13 cellular contexts compared by ENCODE assay signal in genomic region chr11:3011891-3012885, GRCh38.
"Had no signal": no experiment of that assay in that cellular context is flagged by ENCODE, and none has a peak within 500 bp of the region (broad histone marks: within the 10 kb centered on the region; RNA-seq: fewer than 3 reads in every experiment).

No MANE protein-coding gene starts in this region.

- DNase-seq: activated CD4-positive, alpha-beta T cell treated with anti-CD3 and anti-CD28 coated beads, Interleukin-2, amount 10 ng/mL, durations not matched to agents 24 days and 14 days; activated CD4-positive, CD25-positive, alpha-beta regulatory T cell; activated gamma-delta T cell treated with Interleukin-2 at 50 U/mL for 16 hours; activated T-cell treated with anti-CD3 and anti-CD28 coated beads, Interleukin-2, amount 50 U/mL, for 72 hours; adrenal gland; mammary epithelial cell; naive B cell; stimulated activated CD4-positive, alpha-beta T cell treated with anti-CD3 and anti-CD28 coated beads, Interleukin-2, amount 100 ng/mL, for 48 hours; stimulated activated naive CD4-positive, alpha-beta T cell; uterus had no signal

- ATAC-seq: activated T-cell treated with anti-CD3 and anti-CD28 coated beads, Interleukin-2, amount 50 U/mL, for 72 hours; left lobe of liver had no signal

- H3K4me3 Mint-ChIP-seq: activated CD4-positive, alpha-beta T cell treated with anti-CD3 and anti-CD28 coated beads, Interleukin-2, amount 10 ng/mL, durations not matched to agents 24 days and 14 days; naive B cell had no signal

- H3K36me3 ChIP-seq: uterus had no signal

- H3K9me3 Mint-ChIP-seq: activated CD4-positive, alpha-beta T cell treated with anti-CD3 and anti-CD28 coated beads, Interleukin-2, amount 10 ng/mL, durations not matched to agents 24 days and 14 days; activated T-cell treated with anti-CD3 and anti-CD28 coated beads, Interleukin-2, amount 50 U/mL, for 72 hours; naive B cell had no signal

- H3K27ac Mint-ChIP-seq: naive B cell had no signal

- H3K27me3 ChIP-seq: adrenal gland, neutrophil, tibial nerve, uterus had no signal

- H3K27me3 Mint-ChIP-seq: activated CD4-positive, alpha-beta T cell treated with anti-CD3 and anti-CD28 coated beads, Interleukin-2, amount 10 ng/mL, durations not matched to agents 24 days and 14 days; naive B cell had no signal

- H3K9me3 ChIP-seq: adrenal gland, neutrophil, tibial nerve, uterus had no signal

- H3K4me1 ChIP-seq: adrenal gland, uterus had no signal

- H3K27ac ChIP-seq: adrenal gland, neutrophil, uterus had no signal

- H3K4me3 ChIP-seq: adrenal gland, tibial nerve, uterus had no signal
